ENCODE assay signal across 20 cellular contexts in the genomic region with DNA sequence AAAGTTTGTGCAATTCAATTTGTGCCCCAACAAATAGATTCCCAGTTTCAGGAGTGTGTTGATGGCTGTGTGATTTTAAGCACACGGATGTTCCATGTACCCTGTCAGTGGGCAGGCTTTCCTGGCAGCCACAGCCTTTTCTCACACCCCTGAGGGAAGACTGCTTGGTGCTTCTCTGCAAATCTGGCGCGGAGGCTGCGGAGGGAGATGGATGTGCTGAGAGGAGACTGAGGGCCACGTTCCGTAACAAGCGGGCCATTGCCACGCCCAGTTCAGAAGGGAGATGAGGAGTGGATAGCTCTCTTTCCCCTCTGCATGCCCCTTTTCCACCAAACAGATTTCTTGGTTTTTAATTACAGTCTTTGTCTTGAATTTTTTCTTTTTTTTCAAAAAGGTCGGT.
"Had no signal": no experiment of that assay in that cellular context is flagged by ENCODE, and none has a peak within 500 bp of the region (broad histone marks: within the 10 kb centered on the region; RNA-seq: fewer than 3 reads in every experiment).

No MANE protein-coding gene starts in this region.

- ATAC-seq: activated CD8-positive, alpha-beta memory T cell treated with anti-CD3 and anti-CD28 coated beads, Interleukin-2, amount 10 ng/mL, durations not matched to agents 7 days and 5 days; activated T-helper 17 cell treated with anti-CD3 and anti-CD28 coated beads, Interleukin-2, amount 50 U/mL, for 72 hours; left ventricle myocardium superior; stimulated activated naive B cell treated with anti-CD40 and anti-IgM and Interleukin-4, amounts not matched to agents 10 μg/mL and 1 μg/mL and 100 μg/mL, for 72 hours; upper lobe of right lung had no signal

- H3K4me3 ChIP-seq: cardiac muscle cell, sigmoid colon, thoracic aorta, upper lobe of right lung had no signal

- H3K27ac ChIP-seq: cardiac muscle cell, sigmoid colon, thoracic aorta, upper lobe of right lung had no signal

- H3K27me3 ChIP-seq: cardiac muscle cell, sigmoid colon, upper lobe of right lung had no signal

- H3K36me3 ChIP-seq: cardiac muscle cell, sigmoid colon, thoracic aorta, upper lobe of right lung had no signal

- DNase-seq: activated CD4-positive, alpha-beta memory T cell treated with anti-CD3 and anti-CD28 coated beads, Interleukin-2, amount 10 ng/mL, durations not matched to agents 7 days and 5 days; activated CD4-positive, alpha-beta T cell treated with anti-CD3 and anti-CD28 coated beads for 48 hours; activated CD4-positive, CD25-positive, alpha-beta regulatory T cell; activated CD8-positive, alpha-beta memory T cell treated with anti-CD3 and anti-CD28 coated beads, Interleukin-2, amount 10 ng/mL, durations not matched to agents 7 days and 5 days; activated naive CD4-positive, alpha-beta T cell; activated naive CD8-positive, alpha-beta T cell treated with anti-CD3 and anti-CD28 coated beads for 36 hours; activated T-cell treated with anti-CD3 and anti-CD28 coated beads, Interleukin-2, amount 50 U/mL, for 1 hour; amniotic stem cell; dermis blood vessel endothelial cell; immature natural killer cell; kidney glomerular epithelial cell; left ventricle myocardium superior; nephron progenitor cell; nucleus accumbens; sigmoid colon; stimulated activated naive B cell treated with anti-CD40 and anti-IgM and Interleukin-4, amounts not matched to agents 10 μg/mL and 1 μg/mL and 100 μg/mL, for 72 hours; upper lobe of right lung had no signal

- H3K9me3 ChIP-seq: sigmoid colon, thoracic aorta, upper lobe of right lung had no signal

- H3K4me1 ChIP-seq: sigmoid colon, upper lobe of right lung had no signal
